Comparison of ENCODE assay signal across 23 cellular contexts in genomic region chr14:64700290-64700689, GRCh38.
"Had no signal": no experiment of that assay in that cellular context is flagged by ENCODE, and none has a peak within 500 bp of the region (broad histone marks: within the 10 kb centered on the region; RNA-seq: fewer than 3 reads in every experiment).

No MANE protein-coding gene starts in this region.

- H3K4me3 Mint-ChIP-seq: natural killer cell treated with Interleukin-12 subunit alpha and Interleukin-12 subunit beta and Interleukin-15 and Interleukin-18, amount 100 ng/mL, for 72 hours; stimulated activated naive B cell treated with anti-CD40 and anti-IgM and Interleukin-4, amounts not matched to agents 10 μg/mL and 1 μg/mL and 100 μg/mL, for 72 hours; stimulated activated naive CD8-positive, alpha-beta T cell treated with anti-CD3 and anti-CD28 coated beads, Interleukin-15, amount 100 ng/mL, for 72 hours had no signal

- DNase-seq: cortex of kidney; dorsolateral prefrontal cortex; effector CD8-positive, alpha-beta T cell; foreskin melanocyte; kidney; left cardiac atrium; left ventricle myocardium superior; mesenchymal stem cell; midbrain; psoas muscle; retina; right lobe of liver; spleen; stimulated activated CD4-positive, alpha-beta T cell treated with anti-CD3 and anti-CD28 coated beads, Interleukin-15, amount 100 ng/mL, for 24 hours; stimulated activated CD4-positive, alpha-beta T cell treated with anti-CD3 and anti-CD28 coated beads, Interleukin-1b, Interleukin-23, amount 100 ng/mL, for 48 hours; stimulated activated CD4-positive, alpha-beta T cell treated with anti-CD3 and anti-CD28 coated beads, Interleukin-4, amount 100 ng/mL, for 4 hours; stimulated activated naive B cell treated with anti-CD40 and anti-IgM and Interleukin-4, amounts not matched to agents 10 μg/mL and 1 μg/mL and 100 μg/mL, for 72 hours; stimulated activated naive CD8-positive, alpha-beta T cell treated with anti-CD3 and anti-CD28 coated beads, Interleukin-15, amount 100 ng/mL, for 72 hours; testis; transverse colon had no signal

- H3K4me1 ChIP-seq: psoas muscle, testis had no signal

- H3K36me3 Mint-ChIP-seq: natural killer cell treated with Interleukin-12 subunit alpha and Interleukin-12 subunit beta and Interleukin-15 and Interleukin-18, amount 100 ng/mL, for 72 hours; stimulated activated naive B cell treated with anti-CD40 and anti-IgM and Interleukin-4, amounts not matched to agents 10 μg/mL and 1 μg/mL and 100 μg/mL, for 72 hours had no signal

- H3K9me3 Mint-ChIP-seq: natural killer cell treated with Interleukin-12 subunit alpha and Interleukin-12 subunit beta and Interleukin-15 and Interleukin-18, amount 100 ng/mL, for 72 hours; stimulated activated naive B cell treated with anti-CD40 and anti-IgM and Interleukin-4, amounts not matched to agents 10 μg/mL and 1 μg/mL and 100 μg/mL, for 72 hours; stimulated activated naive CD8-positive, alpha-beta T cell treated with anti-CD3 and anti-CD28 coated beads, Interleukin-15, amount 100 ng/mL, for 72 hours had no signal

- H2AFZ ChIP-seq: hepatocyte had no signal

- H3K27me3 Mint-ChIP-seq: natural killer cell treated with Interleukin-12 subunit alpha and Interleukin-12 subunit beta and Interleukin-15 and Interleukin-18, amount 100 ng/mL, for 72 hours had no signal

- ATAC-seq: left cardiac atrium; left ventricle myocardium superior; natural killer cell treated with Interleukin-12 subunit alpha and Interleukin-12 subunit beta and Interleukin-15 and Interleukin-18, amount 100 ng/mL, for 72 hours; psoas muscle; right lobe of liver; stimulated activated naive B cell treated with anti-CD40 and anti-IgM and Interleukin-4, amounts not matched to agents 10 μg/mL and 1 μg/mL and 100 μg/mL, for 72 hours; stimulated activated naive CD8-positive, alpha-beta T cell treated with anti-CD3 and anti-CD28 coated beads, Interleukin-15, amount 100 ng/mL, for 72 hours had no signal

- H3K36me3 ChIP-seq: right lobe of liver, spleen, transverse colon had no signal

- H3K9me3 ChIP-seq: psoas muscle, right lobe of liver, spleen, testis, transverse colon had no signal

- FAIRE-seq: kidney had no signal

- H3K4me3 ChIP-seq: dorsolateral prefrontal cortex, hepatocyte, lung, psoas muscle, right lobe of liver, spleen, testis, transverse colon had no signal

- H3K27me3 ChIP-seq: dorsolateral prefrontal cortex, hepatocyte, right lobe of liver, testis, transverse colon had no signal

- H3K27ac ChIP-seq: psoas muscle, right lobe of liver, testis had no signal

- H3K27ac Mint-ChIP-seq: natural killer cell treated with Interleukin-12 subunit alpha and Interleukin-12 subunit beta and Interleukin-15 and Interleukin-18, amount 100 ng/mL, for 72 hours; stimulated activated naive B cell treated with anti-CD40 and anti-IgM and Interleukin-4, amounts not matched to agents 10 μg/mL and 1 μg/mL and 100 μg/mL, for 72 hours; stimulated activated naive CD8-positive, alpha-beta T cell treated with anti-CD3 and anti-CD28 coated beads, Interleukin-15, amount 100 ng/mL, for 72 hours had no signal
